Comparison of ENCODE assay signal across 17 cellular contexts in the genomic region with DNA sequence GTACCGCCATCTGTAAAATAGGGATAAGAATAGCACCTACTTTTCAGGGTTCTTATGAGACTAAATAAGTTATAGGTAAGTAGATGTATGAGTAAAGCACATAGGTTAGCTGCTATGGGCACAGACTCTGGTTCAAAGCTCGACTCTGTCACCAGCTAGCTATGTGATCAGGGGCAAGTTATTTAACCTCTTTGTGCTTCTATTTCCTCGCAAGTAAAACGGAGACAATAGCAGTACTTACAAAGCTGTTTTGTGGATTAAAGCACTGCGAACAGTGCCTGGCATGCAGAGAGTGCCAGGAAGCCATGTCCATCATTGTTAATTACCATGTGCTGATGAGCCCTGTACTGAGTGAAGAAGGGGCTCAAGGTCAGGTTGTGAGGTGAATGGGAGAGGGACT. TPM values are rescaled to one million over a fixed set of nuclear protein-coding genes. Genes with fewer than 3 reads are reported as not detected.
"Had no signal": no experiment of that assay in that cellular context is flagged by ENCODE, and none has a peak within 500 bp of the region (broad histone marks: within the 10 kb centered on the region; RNA-seq: fewer than 3 reads in every experiment).

No MANE protein-coding gene starts in this region.

- H3K4me3 ChIP-seq: adrenal gland, tibial artery had no signal

- H3K27ac ChIP-seq: adrenal gland, tibial artery had no signal

- H3K27ac Mint-ChIP-seq: activated CD8-positive, alpha-beta memory T cell treated with anti-CD3 and anti-CD28 coated beads, Interleukin-2, amount 10 ng/mL, durations not matched to agents 7 days and 5 days; activated T-cell treated with anti-CD3 and anti-CD28 coated beads, Interleukin-2, amount 50 U/mL, for 24 hours; progenitor cell of endocrine pancreas had no signal

- H3K4me3 Mint-ChIP-seq: activated CD8-positive, alpha-beta memory T cell treated with anti-CD3 and anti-CD28 coated beads, Interleukin-2, amount 10 ng/mL, durations not matched to agents 7 days and 5 days; activated T-cell treated with anti-CD3 and anti-CD28 coated beads, Interleukin-2, amount 50 U/mL, for 24 hours; effector memory CD8-positive, alpha-beta T cell had no signal

- FAIRE-seq: kidney, small intestine had no signal

- H3K27me3 Mint-ChIP-seq: activated T-cell treated with anti-CD3 and anti-CD28 coated beads, Interleukin-2, amount 50 U/mL, for 24 hours; effector memory CD8-positive, alpha-beta T cell had no signal

- H3K9me3 ChIP-seq: adrenal gland, tibial artery had no signal

- H3K36me3 ChIP-seq: adrenal gland, tibial artery had no signal

- H3K27me3 ChIP-seq: adrenal gland had no signal

- H3K9me3 Mint-ChIP-seq: activated T-cell treated with anti-CD3 and anti-CD28 coated beads, Interleukin-2, amount 50 U/mL, for 24 hours; effector memory CD8-positive, alpha-beta T cell had no signal

- DNase-seq: activated CD4-positive, CD25-positive, alpha-beta regulatory T cell; activated CD8-positive, alpha-beta memory T cell treated with anti-CD3 and anti-CD28 coated beads, Interleukin-2, amount 10 ng/mL, durations not matched to agents 7 days and 5 days; activated gamma-delta T cell treated with Interleukin-2 at 50 U/mL for 16 hours; activated T-cell treated with anti-CD3 and anti-CD28 coated beads, Interleukin-2, amount 50 U/mL, for 24 hours; adrenal gland; central memory CD4-positive, alpha-beta T cell; cortex of kidney; effector memory CD8-positive, alpha-beta T cell; kidney; left ventricle myocardium superior; midbrain; nucleus accumbens; right cardiac atrium; small intestine; T-helper 2 cell; tibial artery had no signal

- ATAC-seq: activated CD8-positive, alpha-beta memory T cell treated with anti-CD3 and anti-CD28 coated beads, Interleukin-2, amount 10 ng/mL, durations not matched to agents 7 days and 5 days; effector memory CD8-positive, alpha-beta T cell; left ventricle myocardium superior; right cardiac atrium had no signal

RNA-seq across cellular contexts. Expression of a gene that starts 1.9 kb away (rescaled TPM):
- total RNA-seq: left ventricle myocardium superior had no signal
